18 cellular contexts compared by ENCODE assay signal in genomic region chr10:92732958-92733357, GRCh38. TPM values are rescaled to one million over a fixed set of nuclear protein-coding genes. Genes with fewer than 3 reads are reported as not detected.
DNase-seq lines count a peak whose midpoint lies in the region; ATAC-seq and TF ChIP-seq lines count a peak whose summit lies in the region.
"Had no signal": no experiment of that assay in that cellular context is flagged by ENCODE, and none has a peak within 500 bp of the region (broad histone marks: within the 10 kb centered on the region; RNA-seq: fewer than 3 reads in every experiment).

No MANE protein-coding gene starts in this region.

- H3K27ac ChIP-seq in IMR-90 (ENCODE audit: insufficient read depth, low read length): no peak overlapping the region
- peak overlapping the region; percentile 26 for H3K27ac ChIP-seq in VCaP
- H3K27ac ChIP-seq: BLaER1, C4-2B had no signal

- H2BK120ac ChIP-seq in IMR-90 (ENCODE audit: low read depth, low read length): no peak overlapping the region

- dilution Hi-C loops in IMR-90 (cut with HindIII; ENCODE audit: low sequenced_read_pairs, unreplicated experiment): no loop called here

- TF ChIP-seq CTCF in IMR-90 (conservative IDR thresholded peaks at IDR 0.05; ENCODE audit: low read depth, low read length): no peak
- TF ChIP-seq CTCF in VCaP (conservative IDR thresholded peaks at IDR 0.05): no peak
- TF ChIP-seq CTCF in GM20000 (IDR thresholded peaks at IDR 0.05; ENCODE audit: extremely low read depth, missing control alignments): no peak

- TF ChIP-seq POLR2A in IMR-90 (IDR thresholded peaks at IDR 0.05; ENCODE audit: low read depth, low read length): no peak

- no peak overlapping the region for H4K91ac ChIP-seq in IMR-90 (ENCODE audit: insufficient read depth, low read depth, low read length)

- no peak overlapping the region for H2BK20ac ChIP-seq in IMR-90 (ENCODE audit: low read depth, low read length)

- H3K23ac ChIP-seq in IMR-90 (ENCODE audit: low read depth, low read length): no peak overlapping the region

- no peak overlapping the region for H2BK15ac ChIP-seq in IMR-90 (ENCODE audit: low read depth, low read length)

- no peaks in the 10 kb centered on the region for H3K79me1 ChIP-seq in IMR-90 (ENCODE audit: low read depth in 1 of 2, low read length in 2 of 2)

- H4K8ac ChIP-seq in IMR-90 (ENCODE audit: low read depth in 2 of 2, low read length in 2 of 2): no peak overlapping the region

- CTCF ChIA-PET in IMR-90 (lab: Yijun Ruan, JAX): interaction anchor here (0.6 kb wide), 1 partner anchor 30 kb away, joined by 3 read pairs; no protein-coding TSS in a partner anchor

- no peak overlapping the region for H3K18ac ChIP-seq in IMR-90 (ENCODE audit: low read depth, low read length)

- DNase-seq in IMR-90 (no peak), mesenteric fat pad (ENCODE audit: low spot score) (peak; percentile 51), NCI-H524 (lab: John Stamatoyannopoulos, UW) (no peak), GM20000 (ENCODE audit: low spot score) (no peak)
- DNase-seq in activated naive CD4-positive, alpha-beta T cell treated with Interleukin-2 at 50 U/mL for 16 hours: no peak
- DNase-seq: CD4-positive, CD25-positive, alpha-beta regulatory T cell; CD8-positive, alpha-beta memory T cell; DMS 273 treated with DMSO at 0.1 percent for 48 hours; DMS79; GF-D8; GOT3; HFFc6 had no signal

- H3K9me3 ChIP-seq in IMR-90 (ENCODE audit: control insufficient read depth, insufficient read depth, low read length): no peaks in the 10 kb centered on the region
- H3K9me3 ChIP-seq: BLaER1, HAP-1 had no signal

- ATAC-seq in IMR-90 (ENCODE audit: low read depth): no peak

- H4K20me1 ChIP-seq in IMR-90 (ENCODE audit: insufficient read depth, low read length): no peaks in the 10 kb centered on the region
- H4K20me1 ChIP-seq: BLaER1 had no signal

- no peaks in the 10 kb centered on the region; the same call in 1 of the 2 replicates for H3K27me3 ChIP-seq in IMR-90 (ENCODE audit: control insufficient read depth, insufficient read depth, low read length)
- H3K27me3 ChIP-seq: BLaER1 had no signal

- no peak overlapping the region for H3K4me3 ChIP-seq in IMR-90 (ENCODE audit: insufficient read depth, low read depth, low read length)
- H3K4me3 ChIP-seq: BLaER1, HAP-1 had no signal

- no peak overlapping the region for H2AFZ ChIP-seq in IMR-90 (replicated peaks; ENCODE audit: low read length, poor library complexity)

- no peak overlapping the region for H3K9ac ChIP-seq in IMR-90 (ENCODE audit: low read depth, low read length)
- H3K9ac ChIP-seq: BLaER1 had no signal

- no peaks in the 10 kb centered on the region for H3K9me1 ChIP-seq in IMR-90 (ENCODE audit: insufficient read depth, low read length)

- no peak overlapping the region for H3K4me2 ChIP-seq in IMR-90 (ENCODE audit: low read depth, low read length)
- H3K4me2 ChIP-seq: BLaER1 had no signal

- no peaks in the 10 kb centered on the region for H3K36me3 ChIP-seq in IMR-90 (ENCODE audit: control insufficient read depth, insufficient read depth, low read length)
- H3K36me3 ChIP-seq: BLaER1, HAP-1 had no signal

- no CpG with 5 or more reads among the region's 2 CpGs for WGBS in IMR-90 (ENCODE audit: extremely low coverage in 2 of 2, insufficient read length in 1 of 2), 2 experiments

- H2AK5ac ChIP-seq in IMR-90 (ENCODE audit: low read depth, low read length): no peak overlapping the region

- H3K4ac ChIP-seq in IMR-90 (ENCODE audit: low read depth, low read length): no peak overlapping the region

- H2AK9ac ChIP-seq in IMR-90 (replicated peaks; ENCODE audit: low read depth, low read length, poor library complexity): peak overlapping the region; percentile 46

- intact Hi-C loops in IMR-90 (cut with micrococcal nuclease): no loop called here

- no peak overlapping the region for H2BK5ac ChIP-seq in IMR-90 (ENCODE audit: low read depth, low read length, poor library complexity, severe bottlenecking)

- BruUV-seq in IMR-90 (replicated peaks; lab: Mats Ljungman, UMichigan): no TSS peak

- H3K4me1 ChIP-seq in IMR-90 (ENCODE audit: control insufficient read depth, insufficient read depth, low read length): no peaks in the 10 kb centered on the region
- H3K4me1 ChIP-seq: BLaER1, HAP-1 had no signal

- no peak overlapping the region for H3K56ac ChIP-seq in IMR-90 (ENCODE audit: extremely low read depth, insufficient read depth, low read length)

- POLR2A ChIA-PET in IMR-90 (lab: Charles Lee; ENCODE audit: unreplicated experiment): no interaction called here

- in situ Hi-C loops in IMR-90 (cut with MboI; ENCODE audit: low sequenced_read_pairs): no loop called here

- TF ChIP-seq RAD21 in IMR-90 (IDR thresholded peaks at IDR 0.05; ENCODE audit: low read length): no peak

- H3K14ac ChIP-seq in IMR-90 (replicated peaks; ENCODE audit: low read depth, low read length): no peak overlapping the region

- H4K5ac ChIP-seq in IMR-90 (ENCODE audit: low read depth, low read length): no peak overlapping the region

TF ChIP-seq in IMR-90, 13 proteins besides CTCF, POLR2A, EP300 and RAD21:
- TF ChIP-seq USF2 (IDR thresholded peaks at IDR 0.05; ENCODE audit: low read depth, low read length) (no peak), CHD1 (IDR thresholded peaks at IDR 0.05; ENCODE audit: low read depth, low read length) (no peak), MAZ (IDR thresholded peaks at IDR 0.05; ENCODE audit: borderline replicate concordance, low read depth, low read length) (no peak), SMC3 (IDR thresholded peaks at IDR 0.05; ENCODE audit: low read depth, low read length) (no peak), MAFK (IDR thresholded peaks at IDR 0.05; ENCODE audit: low read depth, low read length) (no peak), ELK1 (IDR thresholded peaks at IDR 0.05; ENCODE audit: borderline replicate concordance, low read depth, low read length) (no peak), NFE2L2 (IDR thresholded peaks at IDR 0.05; ENCODE audit: low read depth, low read length) (no peak), RCOR1 (IDR thresholded peaks at IDR 0.05; ENCODE audit: insufficient replicate concordance, low read length) (no peak), RFX5 (IDR thresholded peaks at IDR 0.05; ENCODE audit: low read depth, low read length) (no peak), FOS (IDR thresholded peaks at IDR 0.05; ENCODE audit: low read depth, low read length) (no peak), BHLHE40 (IDR thresholded peaks at IDR 0.05; ENCODE audit: low read depth, low read length) (no peak), CEBPB (IDR thresholded peaks at IDR 0.05; ENCODE audit: low read depth, low read length) (no peak)

RNA-seq across cellular contexts. Expression of gene HHEX, which starts 43.2 kb away (rescaled TPM):
- total RNA-seq in IMR-90 (2012; rRNA removed): 2.3 and 4.4 TPM in 2 replicates
- 6.2 and 7.7 TPM in 2 replicates for polyA plus RNA-seq in IMR-90 (2012; rRNA removed)
- polyA plus RNA-seq in IMR-90 (2012; cell fraction: cytosol; rRNA removed): 4.1 and 7.1 TPM in 2 replicates
- polyA plus RNA-seq in IMR-90 (2012; cell fraction: nucleus; rRNA removed; ENCODE audit: low replicate concordance): 10.6 and 10.9 TPM in 2 replicates
- total RNA-seq in mesenteric fat pad: 6.8 TPM
- total RNA-seq: A172; CD8-positive, alpha-beta memory T cell; Daoy had no signal
